9 cellular contexts compared by ENCODE assay signal in genomic region chr13:46577656-46578589, GRCh38. TPM values are rescaled to one million over a fixed set of nuclear protein-coding genes. Genes with fewer than 3 reads are reported as not detected.
A peak's percentile ranks its signal among the peaks of the same experiment; 100 is the strongest.
DNase-seq lines count a peak whose midpoint lies in the region; ATAC-seq and TF ChIP-seq lines count a peak whose summit lies in the region.
"Had no signal": no experiment of that assay in that cellular context is flagged by ENCODE, and none has a peak within 500 bp of the region (broad histone marks: within the 10 kb centered on the region; RNA-seq: fewer than 3 reads in every experiment).

No MANE protein-coding gene starts in this region.

- DNase-seq in M059J (ENCODE audit: low read depth): peak; percentile 21
- peak; percentile 61 for DNase-seq in globus pallidus (ENCODE audit: low spot score)
- DNase-seq in stimulated activated CD8-positive, alpha-beta memory T cell treated with anti-CD3 and anti-CD28 coated beads, Interleukin-4, amount 100 ng/mL, for 48 hours: no peak
- DNase-seq in D341Med (ENCODE audit: low spot score): no peak
- DNase-seq in stomach: no peak
- DNase-seq: hippocampal formation had no signal

- H4K20me1 ChIP-seq in BLaER1 treated with 17β-estradiol and CSF1 and Interleukin-3, amounts not matched to agents 10 nM and 100 nM: peaks cover 24 to 96% (median 59%) of the 10 kb centered on the region in 11 experiments; a peak in 20 of 22 replicates

- H3K27me3 ChIP-seq in BLaER1 treated with 17β-estradiol and CSF1 and Interleukin-3, amounts not matched to agents 10 nM and 100 nM: no peaks in the 10 kb centered on the region
- H3K27me3 ChIP-seq in stomach: no peaks in the 10 kb centered on the region

- peaks cover 71 to 92% (median 84%) of the 10 kb centered on the region in 10 experiments for H3K4me1 ChIP-seq in BLaER1 treated with 17β-estradiol and CSF1 and Interleukin-3, amounts not matched to agents 10 nM and 100 nM
- H3K4me1 ChIP-seq in stomach: peaks cover 34 to 84% (median 62%) of the 10 kb centered on the region in 4 donors

- no peak for TF ChIP-seq EP300 in stomach (IDR thresholded peaks at IDR 0.05)

- peak overlapping the region in 8 of 10 experiments; percentile 24 to 58 (median 47); a peak in 15 of 20 replicates for H3K4me3 ChIP-seq in BLaER1 treated with 17β-estradiol and CSF1 and Interleukin-3, amounts not matched to agents 10 nM and 100 nM
- H3K4me3 ChIP-seq in stomach: no peak overlapping the region

- no peak for TF ChIP-seq POLR2A in stomach (IDR thresholded peaks at IDR 0.05)

- H3K27ac ChIP-seq in BLaER1 treated with 17β-estradiol and CSF1 and Interleukin-3, amounts not matched to agents 10 nM and 100 nM: peak overlapping the region in 9 of 11 experiments; percentile 4 to 75 (median 64); a peak in 16 of 22 replicates
- H3K27ac ChIP-seq in stomach: peak overlapping the region in 2 of 5 donors; percentile 13 to 33

- H3K9me3 ChIP-seq in BLaER1 treated with 17β-estradiol and CSF1 and Interleukin-3, amounts not matched to agents 10 nM and 100 nM (replicated peaks in 1 of 11): no peaks in the 10 kb centered on the region
- no peaks in the 10 kb centered on the region for H3K9me3 ChIP-seq in stomach

- peak overlapping the region; percentile 79 to 97 (median 92) for H3K4me2 ChIP-seq in BLaER1 treated with 17β-estradiol and CSF1 and Interleukin-3, amounts not matched to agents 10 nM and 100 nM

- peaks cover 0 to 9% (median 4%) of the 10 kb centered on the region in 11 experiments; a peak in 6 of 22 replicates for H3K36me3 ChIP-seq in BLaER1 treated with 17β-estradiol and CSF1 and Interleukin-3, amounts not matched to agents 10 nM and 100 nM
- H3K36me3 ChIP-seq in stomach: no peaks in the 10 kb centered on the region

- no peak for TF ChIP-seq CTCF in stomach (IDR thresholded peaks at IDR 0.05)

- ATAC-seq in GM19351 (IDR thresholded peaks at IDR 0.05; ENCODE audit: unreplicated experiment) (peak; percentile 9), HG03457 (IDR thresholded peaks at IDR 0.05; ENCODE audit: unreplicated experiment) (no peak)

- intact Hi-C loops in stomach (cut with DNase I; ENCODE audit: low total_unique reads): no loop called here

- H3K9ac ChIP-seq in BLaER1 treated with 17β-estradiol and CSF1 and Interleukin-3, amounts not matched to agents 10 nM and 100 nM: peak overlapping the region in 9 of 11 experiments; percentile 23 to 72 (median 56); a peak in 17 of 22 replicates

- WGBS in stomach, 5 donors: 56 to 67% (median 57%) methylated on average over 10 of the region's 10 CpGs

RNA-seq across cellular contexts. Expression of gene LRCH1, which starts 25.0 kb away (rescaled TPM):
- total RNA-seq in M059J (2014; rRNA removed; shearing (Covaris generic)): 3.0 and 7.4 TPM in 2 replicates
- total RNA-seq in stomach: 10 to 100 TPM; 14.2 to 70.6 (median 50.9) TPM
- polyA plus RNA-seq in stomach: 1 to 10 TPM; 5.4 to 8.4 (median 7.5) TPM

Comparison
In these comparisons a context has a peak if more than half of its experiments do, and no peak if none do; other contexts are left out.
1. H3K4me3 ChIP-seq: peak in BLaER1 treated with 17β-estradiol and CSF1 and Interleukin-3, amounts not matched to agents 10 nM and 100 nM (8 of 10); none in stomach (0 of 4).
2. DNase-seq: peak in M059J (single experiment) and globus pallidus (single experiment); none in stimulated activated CD8-positive, alpha-beta memory T cell treated with anti-CD3 and anti-CD28 coated beads, Interleukin-4, amount 100 ng/mL, for 48 hours (single experiment), D341Med (single experiment) and stomach (single experiment).